In genomic region chr14:59464651-59465569, GRCh38 we compare ENCODE assay signal across 8 cellular contexts. TPM values are rescaled to one million over a fixed set of nuclear protein-coding genes. Genes with fewer than 3 reads are reported as not detected.
DNase-seq lines count a peak whose midpoint lies in the region; ATAC-seq and TF ChIP-seq lines count a peak whose summit lies in the region.

A gene with protein sequence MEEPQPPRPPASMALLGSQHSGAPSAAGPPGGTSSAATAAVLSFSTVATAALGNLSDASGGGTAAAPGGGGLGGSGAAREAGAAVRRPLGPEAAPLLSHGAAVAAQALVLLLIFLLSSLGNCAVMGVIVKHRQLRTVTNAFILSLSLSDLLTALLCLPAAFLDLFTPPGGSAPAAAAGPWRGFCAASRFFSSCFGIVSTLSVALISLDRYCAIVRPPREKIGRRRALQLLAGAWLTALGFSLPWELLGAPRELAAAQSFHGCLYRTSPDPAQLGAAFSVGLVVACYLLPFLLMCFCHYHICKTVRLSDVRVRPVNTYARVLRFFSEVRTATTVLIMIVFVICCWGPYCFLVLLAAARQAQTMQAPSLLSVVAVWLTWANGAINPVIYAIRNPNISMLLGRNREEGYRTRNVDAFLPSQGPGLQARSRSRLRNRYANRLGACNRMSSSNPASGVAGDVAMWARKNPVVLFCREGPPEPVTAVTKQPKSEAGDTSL (minus strand): TSS chr14:59465380. CDS start chr14:59465226, 154 bp downstream.

- no peaks in the 10 kb centered on the region for H3K27me3 ChIP-seq in esophagus muscularis mucosa
- peaks cover 14% of the 10 kb centered on the region for H3K27me3 ChIP-seq in mucosa of stomach (ENCODE audit: control insufficient read depth, insufficient read depth, low read length)

- DNase-seq in GM13976 (ENCODE audit: low spot score) (peak; percentile 81), NCI-H2171 (lab: John Stamatoyannopoulos, UW) (peak; percentile 62), esophagus muscularis mucosa (ENCODE audit: extremely low spot score) (no peak), NCI-H82 (lab: John Stamatoyannopoulos, UW) (no peak)
- DNase-seq in activated T-cell treated with anti-CD3 and anti-CD28 coated beads, Interleukin-2, amount 50 U/mL, for 24 hours, result peak; percentile 73
- peak; percentile 37 to 71 (median 54) for DNase-seq in stimulated activated naive CD4-positive, alpha-beta T cell (lab: John Stamatoyannopoulos, UW)

- peak within 1 kb of the TSS; percentile 75 to 82 (median 80) for H3K4me3 ChIP-seq in esophagus muscularis mucosa
- H3K4me3 ChIP-seq in mucosa of stomach (ENCODE audit: low read length), result no peak within 1 kb of the TSS

- TF ChIP-seq EP300 in esophagus muscularis mucosa (IDR thresholded peaks at IDR 0.05), result no peak

- WGBS in esophagus muscularis mucosa, result no CpG with 5 or more reads among the region's 114 CpGs

- peaks cover 18% of the 10 kb centered on the region for H3K4me1 Mint-ChIP-seq in activated T-cell treated with anti-CD3 and anti-CD28 coated beads, Interleukin-2, amount 50 U/mL, for 24 hours (ENCODE audit: low read depth)

- in situ Hi-C loops in GM13976 (cut with MboI; ENCODE audit: low sequenced_read_pairs, unreplicated experiment), result no loop called here

- intact Hi-C loops in esophagus muscularis mucosa (cut with DNase I), result no loop called here

- H3K27me3 Mint-ChIP-seq in activated T-cell treated with anti-CD3 and anti-CD28 coated beads, Interleukin-2, amount 50 U/mL, for 24 hours, result no peaks in the 10 kb centered on the region

- H3K4me1 ChIP-seq in esophagus muscularis mucosa (peaks cover 9 to 27% (median 17%) of the 10 kb centered on the region in 4 donors), mucosa of stomach (ENCODE audit: control insufficient read depth, insufficient read depth, low read length) (peaks cover 7% of the 10 kb centered on the region)

- peak within 1 kb of the TSS; percentile 5 for H3K9ac ChIP-seq in mucosa of stomach (ENCODE audit: low read length)

- peak within 1 kb of the TSS; percentile 84 to 90 (median 86) for H3K27ac ChIP-seq in esophagus muscularis mucosa (replicated peaks in 1 of 4)

- peak; percentile 66 for ATAC-seq in HG02642 (IDR thresholded peaks at IDR 0.05; ENCODE audit: poor library complexity, unreplicated experiment)

- H3K9me3 Mint-ChIP-seq in activated T-cell treated with anti-CD3 and anti-CD28 coated beads, Interleukin-2, amount 50 U/mL, for 24 hours, result no peaks in the 10 kb centered on the region

- no peak for TF ChIP-seq POLR2A in esophagus muscularis mucosa (IDR thresholded peaks at IDR 0.05; ENCODE audit: low read depth)

- H3K36me3 Mint-ChIP-seq in activated T-cell treated with anti-CD3 and anti-CD28 coated beads, Interleukin-2, amount 50 U/mL, for 24 hours (ENCODE audit: low read depth), result peaks cover 3% of the 10 kb centered on the region

- peaks cover 0 to under 1% (median under 1%) of the 10 kb centered on the region in 4 donors for H3K36me3 ChIP-seq in esophagus muscularis mucosa
- no peaks in the 10 kb centered on the region for H3K36me3 ChIP-seq in mucosa of stomach (ENCODE audit: control insufficient read depth, insufficient read depth, low read length)

- TF ChIP-seq CTCF in GM13976 (IDR thresholded peaks at IDR 0.05; ENCODE audit: borderline replicate concordance, control extremely low read depth, extremely low read depth, insufficient read depth, missing control alignments) (no peak), esophagus muscularis mucosa (IDR thresholded peaks at IDR 0.05) (no peak)

- H3K4me3 Mint-ChIP-seq in activated T-cell treated with anti-CD3 and anti-CD28 coated beads, Interleukin-2, amount 50 U/mL, for 24 hours, result peak within 1 kb of the TSS; percentile 80

- H3K9me3 ChIP-seq in esophagus muscularis mucosa (no peaks in the 10 kb centered on the region), mucosa of stomach (ENCODE audit: control insufficient read depth, low read length) (no peaks in the 10 kb centered on the region)

- H3K27ac Mint-ChIP-seq in activated T-cell treated with anti-CD3 and anti-CD28 coated beads, Interleukin-2, amount 50 U/mL, for 24 hours, result peak within 1 kb of the TSS; percentile 84

RNA-seq across cellular contexts. Expression of the gene that starts here (rescaled TPM):
- 1 to 10 TPM; 4.3 to 9.1 (median 6.4) TPM for total RNA-seq in esophagus muscularis mucosa

Comparison
In these comparisons a context has a peak if more than half of its experiments do, and no peak if none do; other contexts are left out.
1. DNase-seq: peak in GM13976 (single experiment), NCI-H2171 (single experiment), activated T-cell treated with anti-CD3 and anti-CD28 coated beads, Interleukin-2, amount 50 U/mL, for 24 hours (single experiment) and stimulated activated naive CD4-positive, alpha-beta T cell (6 of 6); none in esophagus muscularis mucosa (single experiment) and NCI-H82 (single experiment).